10 cellular contexts compared by ENCODE assay signal in genomic region chr11:8925711-8926110, GRCh38. TPM values are rescaled to one million over a fixed set of nuclear protein-coding genes. Genes with fewer than 3 reads are reported as not detected.
"Had no signal": no experiment of that assay in that cellular context is flagged by ENCODE, and none has a peak within 500 bp of the region (broad histone marks: within the 10 kb centered on the region; RNA-seq: fewer than 3 reads in every experiment).

No MANE protein-coding gene starts in this region.

- H3K4me3 ChIP-seq: GM23248, HAP-1 had no signal

- H3K9me3 Mint-ChIP-seq: IgD-negative memory B cell had no signal

- H3K4me3 Mint-ChIP-seq: HFFc6, IgD-negative memory B cell had no signal

- H3K27ac Mint-ChIP-seq: HFFc6, IgD-negative memory B cell had no signal

- H3K4me1 ChIP-seq: HAP-1 had no signal

- DNase-seq: GM23248, GOT3, H7, HFFc6 had no signal

- H3K4me1 Mint-ChIP-seq: IgD-negative memory B cell had no signal

- H3K27ac ChIP-seq: GM23248, HL-60 had no signal

- H3K9me3 ChIP-seq: HAP-1 had no signal

- H3K27me3 Mint-ChIP-seq: IgD-negative memory B cell had no signal

RNA-seq across cellular contexts. Expression of gene C11orf16, which starts 7.0 kb away (rescaled TPM):
- total RNA-seq: GM23248, H4, H7, HepG2, HFFc6, HT1080 had no signal

RNA-seq across cellular contexts. Expression of gene ASCL3, which starts 17.1 kb away (rescaled TPM):
- total RNA-seq: GM23248, H4, H7, HepG2, HFFc6, HT1080 had no signal
